8 cellular contexts compared by ENCODE assay signal in the genomic region with DNA sequence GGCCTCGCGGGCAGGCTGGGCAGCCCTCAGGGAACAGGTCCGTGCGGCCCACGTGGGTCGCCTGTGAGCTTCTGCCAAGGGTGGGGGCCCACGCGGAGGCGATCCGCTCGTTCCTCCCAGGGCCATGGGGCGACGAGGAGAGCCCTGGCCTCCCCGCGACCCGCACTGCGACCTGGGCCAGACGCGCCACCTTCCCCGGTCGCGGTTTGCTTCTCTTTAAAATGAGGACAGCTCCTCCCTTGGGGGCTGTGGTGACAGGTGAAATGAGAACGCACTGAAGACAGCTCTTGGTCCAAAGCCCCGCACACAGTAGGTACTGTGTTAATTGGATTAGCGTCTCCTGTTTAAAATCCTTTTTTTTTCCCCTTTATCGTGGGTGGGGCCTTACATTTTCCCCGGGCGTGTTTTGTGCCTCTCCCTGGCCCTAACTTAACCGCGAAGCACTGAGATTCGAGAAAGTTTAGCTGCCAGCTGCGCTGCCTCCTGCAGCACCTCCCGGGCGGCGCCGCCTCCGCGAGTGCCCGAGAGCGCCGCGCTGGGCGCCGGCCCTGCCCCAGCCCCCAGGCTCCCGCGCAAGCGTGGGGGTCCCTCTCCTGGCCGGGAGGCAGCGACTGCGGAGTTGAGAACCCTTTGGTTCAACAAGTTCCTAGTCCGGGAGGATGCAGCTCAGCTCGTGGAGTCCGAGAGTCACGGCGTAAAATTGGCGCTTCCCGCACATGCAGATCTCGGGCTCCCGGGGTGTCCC. TPM values are rescaled to one million over a fixed set of nuclear protein-coding genes. Genes with fewer than 3 reads are reported as not detected.
DNase-seq lines count a peak whose midpoint lies in the region; ATAC-seq and TF ChIP-seq lines count a peak whose summit lies in the region.

No MANE protein-coding gene starts in this region.

- H4K8ac ChIP-seq in trophoblast cell (ENCODE audit: low read depth, low read length) = no peak overlapping the region

- peaks cover 0 to 5% (median 0%) of the 10 kb centered on the region in 12 donors for H3K9me3 ChIP-seq in heart left ventricle
- peaks cover 3% of the 10 kb centered on the region for H3K9me3 ChIP-seq in trophoblast cell (ENCODE audit: insufficient read depth, low read depth, low read length)

- peak; percentile 13 for ATAC-seq in activated naive CD8-positive, alpha-beta T cell treated with anti-CD3 and anti-CD28 coated beads, Interleukin-2, amount 50 U/mL, for 24 hours
- peak in 3 of 4 donors; percentile 5 to 40 (median 21) for ATAC-seq in heart left ventricle
- ATAC-seq in HG03469 (IDR thresholded peaks at IDR 0.05; ENCODE audit: unreplicated experiment) = no peak

- peaks cover 9% of the 10 kb centered on the region for H3K79me2 ChIP-seq in trophoblast cell (ENCODE audit: control insufficient read depth, insufficient read depth, low read length, poor library complexity)

- H3K9me3 Mint-ChIP-seq in activated naive CD8-positive, alpha-beta T cell treated with anti-CD3 and anti-CD28 coated beads, Interleukin-2, amount 50 U/mL, for 24 hours = no peaks in the 10 kb centered on the region

- peak overlapping the region; percentile 99 for H3K4me2 ChIP-seq in trophoblast cell (ENCODE audit: low read length)

- H3K27ac Mint-ChIP-seq in activated naive CD8-positive, alpha-beta T cell treated with anti-CD3 and anti-CD28 coated beads, Interleukin-2, amount 50 U/mL, for 24 hours = peak overlapping the region; percentile 74

- peaks cover 13% of the 10 kb centered on the region for H3K79me1 ChIP-seq in trophoblast cell (ENCODE audit: low read length)

- peak overlapping the region; percentile 97 for H3K4me3 Mint-ChIP-seq in activated naive CD8-positive, alpha-beta T cell treated with anti-CD3 and anti-CD28 coated beads, Interleukin-2, amount 50 U/mL, for 24 hours

- TF ChIP-seq POLR2A in heart left ventricle (IDR thresholded peaks at IDR 0.05) = no peak

- TF ChIP-seq CTCF in HFF-Myc (IDR thresholded peaks at IDR 0.05; ENCODE audit: low read depth, low read length, missing control alignments) (peak; percentile 8), heart left ventricle (IDR thresholded peaks at IDR 0.05) (peak in 6 of 12 donors; percentile 8 to 43 (median 21))

- no peak overlapping the region for H2BK12ac ChIP-seq in trophoblast cell (ENCODE audit: low read length)

- no peaks in the 10 kb centered on the region for H3K36me3 ChIP-seq in heart left ventricle
- H3K36me3 ChIP-seq in trophoblast cell (ENCODE audit: control insufficient read depth in 1 of 2, insufficient read depth in 2 of 2, low read length in 2 of 2) = no peaks in the 10 kb centered on the region

- H3K27me3 ChIP-seq in heart left ventricle = no peaks in the 10 kb centered on the region
- H3K27me3 ChIP-seq in trophoblast cell (ENCODE audit: insufficient read depth, low read length) = peaks cover 20% of the 10 kb centered on the region

- DNase-seq in DMS79 treated with DMSO at 0.1 percent for 48 hours (lab: John Stamatoyannopoulos, UW) = peak; percentile 42
- DNase-seq in HFF-Myc (ENCODE audit: extremely low read depth, low read depth) = no peak
- peak; percentile 68 for DNase-seq in RPMI7951 (ENCODE audit: low read depth)
- peak; percentile 52 for DNase-seq in activated naive CD8-positive, alpha-beta T cell treated with anti-CD3 and anti-CD28 coated beads, Interleukin-2, amount 50 U/mL, for 24 hours
- peak in 4 of 5 donors; percentile 42 to 79 (median 52) for DNase-seq in heart left ventricle
- DNase-seq in trophoblast cell = peak in 1 of 2 donors; percentile 46
- no peak for DNase-seq in NCI-H1092 treated with DMSO at 0.1 percent for 48 hours (lab: John Stamatoyannopoulos, UW)

- peaks cover 4% of the 10 kb centered on the region for H3K36me3 Mint-ChIP-seq in activated naive CD8-positive, alpha-beta T cell treated with anti-CD3 and anti-CD28 coated beads, Interleukin-2, amount 50 U/mL, for 24 hours (ENCODE audit: low read depth)

- peak overlapping the region; percentile 32 for H3K14ac ChIP-seq in trophoblast cell (ENCODE audit: low read length)

- peak overlapping the region; percentile 23 for H3K18ac ChIP-seq in trophoblast cell (ENCODE audit: low read length)

- H3K27me3 Mint-ChIP-seq in activated naive CD8-positive, alpha-beta T cell treated with anti-CD3 and anti-CD28 coated beads, Interleukin-2, amount 50 U/mL, for 24 hours = no peaks in the 10 kb centered on the region

- no peak overlapping the region for H2BK120ac ChIP-seq in trophoblast cell (ENCODE audit: insufficient read depth, low read length, poor library complexity)

- no peak overlapping the region for H3K23ac ChIP-seq in trophoblast cell (ENCODE audit: low read length)

- intact Hi-C loops in heart left ventricle (cut with DNase I) = loop anchor here in 9 of 10 donors (2.0 to 10.0 kb wide), 11 partner anchors 25 to 182 kb away; a partner anchor contains a TSS

- no peak overlapping the region for H4K91ac ChIP-seq in trophoblast cell (ENCODE audit: low read depth, low read length)

- H3K4me1 Mint-ChIP-seq in activated naive CD8-positive, alpha-beta T cell treated with anti-CD3 and anti-CD28 coated beads, Interleukin-2, amount 50 U/mL, for 24 hours = peaks cover 74% of the 10 kb centered on the region

- peak overlapping the region; percentile 16 for H3K4ac ChIP-seq in trophoblast cell (ENCODE audit: low read depth, low read length)

- peak overlapping the region; percentile 12 for H3K9ac ChIP-seq in trophoblast cell (ENCODE audit: low read length)

- peak overlapping the region; percentile 94 for H3K4me3 ChIP-seq in HFF-Myc (replicated peaks; ENCODE audit: low read depth, low read length)
- H3K4me3 ChIP-seq in heart left ventricle = peak overlapping the region; percentile 57 to 96 (median 89)
- H3K4me3 ChIP-seq in trophoblast cell (ENCODE audit: low read depth, low read length) = peak overlapping the region; percentile 85

- H2BK5ac ChIP-seq in trophoblast cell (ENCODE audit: low read depth, low read length, poor library complexity) = no peak overlapping the region

- H3K27ac ChIP-seq in heart left ventricle (peak overlapping the region in 11 of 12 donors; percentile 43 to 88 (median 81)), trophoblast cell (ENCODE audit: low read depth, low read length) (no peak overlapping the region)

- no peak overlapping the region for H2AFZ ChIP-seq in trophoblast cell (ENCODE audit: insufficient read depth, low read length, poor library complexity)

- H4K12ac ChIP-seq in trophoblast cell (ENCODE audit: low read depth, low read length) = no peak overlapping the region

- peaks cover 3 to 55% (median 40%) of the 10 kb centered on the region in 12 donors for H3K4me1 ChIP-seq in heart left ventricle
- peaks cover 15 to 17% of the 10 kb centered on the region in 2 experiments for H3K4me1 ChIP-seq in trophoblast cell (ENCODE audit: control insufficient read depth in 1 of 2, insufficient read depth in 2 of 2, low read length in 2 of 2)

- 0 to 4% (median 2%) methylated on average over 35 to 59 of the region's 59 CpGs for WGBS in heart left ventricle, 4 donors
- WGBS in trophoblast cell (ENCODE audit: extremely low coverage, insufficient coverage, insufficient read length) = no CpG with 5 or more reads among the region's 59 CpGs

- no peak overlapping the region for H2AK5ac ChIP-seq in trophoblast cell (ENCODE audit: low read length)

RNA-seq across cellular contexts. Expression of a gene that starts 1.1 kb away (rescaled TPM):
- total RNA-seq in RPMI7951 (2014; rRNA removed; shearing (Covaris generic)) = 273 and 343 TPM in 2 replicates
- total RNA-seq in heart left ventricle = 10 to 100 TPM; 18.9 to 63.2 (median 40.5) TPM
- 10 to 100 TPM; 30.8 to 42.6 TPM for polyA plus RNA-seq in heart left ventricle
- polyA plus RNA-seq in trophoblast cell (2013) = 124 and 139 TPM in 2 replicates

Comparison
In these comparisons a context has a peak if more than half of its experiments do, and no peak if none do; other contexts are left out.
1. DNase-seq: peak in DMS79 treated with DMSO at 0.1 percent for 48 hours (single experiment), RPMI7951 (single experiment), activated naive CD8-positive, alpha-beta T cell treated with anti-CD3 and anti-CD28 coated beads, Interleukin-2, amount 50 U/mL, for 24 hours (single experiment) and heart left ventricle (4 of 5); none in HFF-Myc (single experiment) and NCI-H1092 treated with DMSO at 0.1 percent for 48 hours (single experiment).
2. Peak in every context shown above with its lines, with median percentiles within 50 percentile points of each other: H3K4me3 ChIP-seq.